ENCODE assay signal across 20 cellular contexts in genomic region chr2:2572393-2573204, GRCh38.
DNase-seq lines count a peak whose midpoint lies in the region; ATAC-seq, FAIRE-seq and TF ChIP-seq lines count a peak whose summit lies in the region.
"Had no signal": no experiment of that assay in that cellular context is flagged by ENCODE, and none has a peak within 500 bp of the region (broad histone marks: within the 10 kb centered on the region; RNA-seq: fewer than 3 reads in every experiment).

No MANE protein-coding gene starts in this region.

- no peak overlapping the region for H3K23ac ChIP-seq in H1 (ENCODE audit: insufficient read length)

- in situ Hi-C loops in HepG2 (cut with HindIII; ENCODE audit: extremely low pct_ligation_motif_present, low pct_unique_long_range_greater_than_20kb) = no loop called here

- H2BK12ac ChIP-seq in H1 (ENCODE audit: low read depth, low read length) = no peak overlapping the region; the same call in 1 of the 2 replicates

- H3K79me2 ChIP-seq in HepG2 (ENCODE audit: insufficient read depth, low read length) (no peaks in the 10 kb centered on the region), H1 (ENCODE audit: control insufficient read depth in 1 of 2, insufficient read depth in 2 of 2, low read length in 2 of 2) (no peaks in the 10 kb centered on the region; a peak in 1 of 4 replicates)

- no peak overlapping the region for H2BK120ac ChIP-seq in H1 (replicated peaks; ENCODE audit: low read depth, low read length)

- no peak overlapping the region for H3K4me2 ChIP-seq in HepG2 (ENCODE audit: low read depth, low read length)
- no peak overlapping the region for H3K4me2 ChIP-seq in H1 (ENCODE audit: insufficient read depth in 1 of 2, low read depth in 2 of 2, low read length in 2 of 2)
- H3K4me2 ChIP-seq: PC-9 had no signal

- H4K8ac ChIP-seq in H1 (ENCODE audit: extremely low read depth, insufficient read depth, low read length) = peak overlapping the region; percentile 23; the same call in 1 of the 2 replicates

- ATAC-seq in HepG2 (no peak), right lobe of liver (no peak), GM21717 (IDR thresholded peaks at IDR 0.05; ENCODE audit: unreplicated experiment) (no peak)
- ATAC-seq: Right ventricle myocardium inferior, SK-N-SH treated with all-trans-retinoic acid at 6 μM for 48 hours had no signal

- H3K4ac ChIP-seq in H1 (replicated peaks; ENCODE audit: insufficient read length, low read depth, low read length) = no peak overlapping the region

- H2AK5ac ChIP-seq in H1 (ENCODE audit: low read depth, low read length) = peak overlapping the region; percentile 5; the same call in 1 of the 2 replicates

- H3K79me1 ChIP-seq in H1 (ENCODE audit: low read depth, low read length) = no peaks in the 10 kb centered on the region

- H3K18ac ChIP-seq in H1 (ENCODE audit: extremely low read depth, low read length) = no peak overlapping the region

- DNase-seq in HepG2 (ENCODE audit: low spot score) = no peak
- DNase-seq in right lobe of liver = no peak
- peak in 1 of 2 experiments; percentile 16 for DNase-seq in H1 (ENCODE audit: low read depth in 1 of 2, low spot score in 2 of 2)
- DNase-seq in osteocyte (ENCODE audit: extremely low spot score, unreplicated experiment) = peak; percentile 44
- no peak for DNase-seq in HEK293T (ENCODE audit: extremely low spot score)
- DNase-seq in KG1 (lab: John Stamatoyannopoulos, UW) = no peak
- no peak for DNase-seq in Ammon's horn (ENCODE audit: low spot score)
- DNase-seq: 8988T, ACHN, NCI-H1092, NCI-H1417 treated with DMSO at 0.1 percent for 48 hours, NCI-H1694 treated with DMSO at 0.1 percent for 48 hours, NCI-H2081, NCI-H2227 treated with DMSO at 0.1 percent for 48 hours, NCI-H526 treated with DMSO at 0.1 percent for 48 hours, PC-9, SJCRH30 had no signal

- no peaks in the 10 kb centered on the region for H3K36me3 Mint-ChIP-seq in osteocyte (ENCODE audit: unreplicated experiment)

- POLR2A ChIA-PET in HepG2 (lab: Yijun Ruan, JAX) (no interaction called here), H1 (lab: Charles Lee; ENCODE audit: partially characterized antibody) (no interaction called here), HEK293T (lab: Yijun Ruan, JAX) (no interaction called here)

- H2BK15ac ChIP-seq in H1 (ENCODE audit: low read length) = no peak overlapping the region

- no peaks in the 10 kb centered on the region for H4K20me1 ChIP-seq in HepG2 (ENCODE audit: insufficient read depth, low read length)
- peaks cover 0 to 9% of the 10 kb centered on the region in 2 experiments for H4K20me1 ChIP-seq in H1 (replicated peaks in 1 of 2; ENCODE audit: control insufficient read depth in 1 of 2, insufficient read depth in 2 of 2, low read length in 2 of 2)

- no peak overlapping the region for H3K14ac ChIP-seq in H1 (ENCODE audit: insufficient read length)

- TF ChIP-seq RAD21 in HepG2 (CRISPR knock-in tag; IDR thresholded peaks at IDR 0.05) (no peak), H1 (IDR thresholded peaks at IDR 0.05 in 1 of 2, conservative IDR thresholded peaks at IDR 0.05 in 1 of 2; ENCODE audit: low read depth in 2 of 2, low read length in 2 of 2) (no peak)

- H3K27me3 Mint-ChIP-seq in osteocyte (ENCODE audit: unreplicated experiment) = no peaks in the 10 kb centered on the region

- H2AFZ ChIP-seq in HepG2 (ENCODE audit: low read length) = no peak overlapping the region
- no peak overlapping the region for H2AFZ ChIP-seq in H1 (ENCODE audit: low read length)
- H2AFZ ChIP-seq: PC-9 had no signal

- no peak overlapping the region for H3K27ac ChIP-seq in HepG2 (ENCODE audit: extremely low read length, insufficient read depth, low read length)
- H3K27ac ChIP-seq in right lobe of liver = no peak overlapping the region
- H3K27ac ChIP-seq in H1 (ENCODE audit: low read depth, low read length) = no peak overlapping the region
- H3K27ac ChIP-seq: PC-9, SJCRH30 had no signal

- H3K9me3 Mint-ChIP-seq in osteocyte (ENCODE audit: unreplicated experiment) = peaks cover 7% of the 10 kb centered on the region

- H2BK20ac ChIP-seq in H1 (ENCODE audit: low read length) = 0 out of 2 replicates have a peak overlapping the region, but pooled peaks have one; percentile 19

- no peak overlapping the region for H4K91ac ChIP-seq in H1 (replicated peaks; ENCODE audit: insufficient read length, low read length)

- no peaks in the 10 kb centered on the region for H3K36me3 ChIP-seq in HepG2 (replicated peaks in 1 of 2; ENCODE audit: control insufficient read depth in 1 of 2, insufficient read depth in 2 of 2, low read length in 2 of 2)
- H3K36me3 ChIP-seq in right lobe of liver = no peaks in the 10 kb centered on the region
- H3K36me3 ChIP-seq in H1 (ENCODE audit: control insufficient read depth in 2 of 4, insufficient read depth in 4 of 4, low read length in 3 of 4) = no peaks in the 10 kb centered on the region; a peak in 1 of 8 replicates
- H3K36me3 ChIP-seq: SJCRH30 had no signal

- no peak for TF ChIP-seq POLR2A in HepG2 (IDR thresholded peaks at IDR 0.05; ENCODE audit: insufficient read depth in 1 of 2, low read depth in 2 of 2, low read length in 2 of 2)
- TF ChIP-seq POLR2A in right lobe of liver (IDR thresholded peaks at IDR 0.05) = no peak
- no peak for TF ChIP-seq POLR2A in H1 (IDR thresholded peaks at IDR 0.05; ENCODE audit: control extremely low read depth in 1 of 2, low read depth in 2 of 2, low read length in 2 of 2)

- no peaks in the 10 kb centered on the region for H3K4me1 ChIP-seq in HepG2 (ENCODE audit: insufficient read depth, low read length)
- H3K4me1 ChIP-seq in right lobe of liver = no peaks in the 10 kb centered on the region
- no peaks in the 10 kb centered on the region for H3K4me1 ChIP-seq in H1 (replicated peaks in 1 of 4; ENCODE audit: control insufficient read depth in 3 of 4, insufficient read depth in 4 of 4, low read length in 3 of 4)
- H3K4me1 ChIP-seq: SJCRH30 had no signal

- FAIRE-seq in HepG2 (lab: Jason Lieb, UNC) (peak; percentile 70), H1 (lab: Jason Lieb, UNC) (no peak)

- H3K4me1 Mint-ChIP-seq in osteocyte (ENCODE audit: unreplicated experiment) = no peaks in the 10 kb centered on the region

- no TSS peak for BruUV-seq in HepG2 (replicated peaks; lab: Mats Ljungman, UMichigan)

- peaks cover 17% of the 10 kb centered on the region for H3K9me3 ChIP-seq in HepG2 (ENCODE audit: low read length)
- no peaks in the 10 kb centered on the region for H3K9me3 ChIP-seq in right lobe of liver
- peaks cover 12 to 17% of the 10 kb centered on the region in 2 experiments for H3K9me3 ChIP-seq in H1 (ENCODE audit: insufficient read depth in 2 of 2, low read depth in 1 of 2, low read length in 1 of 2)
- H3K9me3 ChIP-seq: SJCRH30 had no signal

- H4K5ac ChIP-seq in H1 (ENCODE audit: insufficient read length, low read depth, low read length) = no peak overlapping the region

- no peak overlapping the region for H3K4me3 Mint-ChIP-seq in osteocyte (ENCODE audit: unreplicated experiment)

- intact Hi-C loops in HepG2 (cut with micrococcal nuclease; ENCODE audit: unreplicated experiment) (no loop called here), right lobe of liver (cut with DNase I) (no loop called here)

- H3K23me2 ChIP-seq in H1 (ENCODE audit: low read depth, low read length) = peaks cover 18% of the 10 kb centered on the region; the same call in 1 of the 2 replicates

- 72% methylated on average over 25 of the region's 25 CpGs for WGBS in HepG2 (ENCODE audit: low lambda C conversion rate)
- 76% methylated on average over 25 of the region's 25 CpGs for WGBS in right lobe of liver (ENCODE audit: insufficient coverage, low coverage, low lambda C conversion rate, missing lambda C conversion rate)
- WGBS in H1 (ENCODE audit: extremely low coverage in 1 of 2, insufficient coverage in 1 of 2, insufficient read length in 1 of 2, insufficient replicate concordance in 2 of 2, low coverage in 1 of 2, low lambda C conversion rate in 2 of 2, missing lambda C conversion rate in 1 of 2), 2 experiments = 84 to 100% methylated on average over 2 to 24 of the region's 25 CpGs

- no peak overlapping the region for H3K4me3 ChIP-seq in HepG2 (replicated peaks in 1 of 3; ENCODE audit: insufficient read depth in 1 of 3, low read depth in 2 of 3, low read length in 3 of 3)
- no peak overlapping the region for H3K4me3 ChIP-seq in right lobe of liver
- no peak overlapping the region for H3K4me3 ChIP-seq in H1 (ENCODE audit: extremely low read depth in 1 of 4, insufficient read depth in 2 of 4, low read depth in 3 of 4, low read length in 4 of 4)
- H3K4me3 ChIP-seq: PC-9, SJCRH30 had no signal

- TF ChIP-seq EP300 in HepG2 (IDR thresholded peaks at IDR 0.05; ENCODE audit: low read depth in 2 of 2, low read length in 2 of 2) (no peak), HepG2 (CRISPR knock-in tag; IDR thresholded peaks at IDR 0.05; ENCODE audit: borderline replicate concordance) (no peak), H1 (IDR thresholded peaks at IDR 0.05; ENCODE audit: borderline replicate concordance in 1 of 2, low read depth in 2 of 2, low read length in 2 of 2) (no peak)

- no peak for TF ChIP-seq CTCF in HepG2 (CRISPR knock-in tag; IDR thresholded peaks at IDR 0.05)
- no peak for TF ChIP-seq CTCF in right lobe of liver (IDR thresholded peaks at IDR 0.05)
- no peak for TF ChIP-seq CTCF in H1 (IDR thresholded peaks at IDR 0.05; ENCODE audit: control extremely low read depth in 1 of 3, insufficient read depth in 1 of 3, low read depth in 1 of 3, low read length in 3 of 3)
- TF ChIP-seq CTCF in osteocyte (IDR thresholded peaks at IDR 0.05) = no peak

- H3K27me3 ChIP-seq in HepG2 (ENCODE audit: control insufficient read depth in 1 of 2, insufficient read depth in 2 of 2, low read length in 2 of 2) = peaks cover 1 to 20% of the 10 kb centered on the region in 2 experiments; a peak in 2 of 5 replicates
- H3K27me3 ChIP-seq in right lobe of liver = no peaks in the 10 kb centered on the region
- H3K27me3 ChIP-seq in H1 (replicated peaks in 1 of 4; ENCODE audit: control insufficient read depth in 3 of 4, extremely low read depth in 1 of 4, insufficient read depth in 3 of 4, low read length in 3 of 4) = no peaks in the 10 kb centered on the region
- H3K27me3 ChIP-seq: SJCRH30 had no signal

- H3K27ac Mint-ChIP-seq in osteocyte (ENCODE audit: unreplicated experiment) = no peak overlapping the region

- H3K9ac ChIP-seq in HepG2 (ENCODE audit: insufficient read depth, low read depth, low read length) (no peak overlapping the region), H1 (replicated peaks in 1 of 4; ENCODE audit: extremely low read depth in 1 of 4, low read depth in 3 of 4, low read length in 3 of 4) (no peak overlapping the region; a peak in 1 of 7 replicates)

- no peak overlapping the region; the same call in 1 of the 2 replicates for H2BK5ac ChIP-seq in H1 (ENCODE audit: low read depth, low read length)

- CTCF ChIA-PET in HepG2 (lab: Yijun Ruan, JAX; ENCODE audit: low intra/inter-chr PET ratio, low total read pairs) (no interaction called here), H1 (lab: Charles Lee; ENCODE audit: partially characterized antibody) (interaction anchor here (1.0 kb wide), 1 partner anchor 19 kb away, joined by 3 read pairs; no protein-coding TSS in a partner anchor), HEK293T (lab: Yijun Ruan, JAX) (no interaction called here)

- H3K56ac ChIP-seq in H1 (replicated peaks; ENCODE audit: insufficient read length, low read depth, low read length) = peak overlapping the region; percentile 94

TF ChIP-seq in H1, 55 proteins besides CTCF, POLR2A, EP300 and RAD21 (continues in another document):
- no peak for TF ChIP-seq SAP30 (IDR thresholded peaks at IDR 0.05; ENCODE audit: insufficient read depth, insufficient replicate concordance, low read length)

TF ChIP-seq in HEK293T, 16 proteins besides CTCF, POLR2A, EP300 and RAD21 (continues in another document):
- TF ChIP-seq SP1 (IDR thresholded peaks at IDR 0.05) = no peak
